Comparison of ENCODE assay signal across 22 cellular contexts in genomic region chr11:60175860-60176275, GRCh38. TPM values are rescaled to one million over a fixed set of nuclear protein-coding genes. Genes with fewer than 3 reads are reported as not detected.
DNase-seq lines count a peak whose midpoint lies in the region; ATAC-seq and FAIRE-seq lines count a peak whose summit lies in the region.
"Had no signal": no experiment of that assay in that cellular context is flagged by ENCODE, and none has a peak within 500 bp of the region (broad histone marks: within the 10 kb centered on the region; RNA-seq: fewer than 3 reads in every experiment).

No MANE protein-coding gene starts in this region.

- intact Hi-C loops in CD4-positive, alpha-beta memory T cell (cut with micrococcal nuclease) = no loop called here

- POLR2A ChIA-PET in CD4-positive, alpha-beta memory T cell (lab: Charles Lee; ENCODE audit: partially characterized antibody) = no interaction called here

- H3K36me3 Mint-ChIP-seq in CD4-positive, alpha-beta memory T cell = no peaks in the 10 kb centered on the region
- H3K36me3 Mint-ChIP-seq in activated CD8-positive, alpha-beta memory T cell treated with anti-CD3 and anti-CD28 coated beads, Interleukin-2, amount 10 ng/mL, durations not matched to agents 7 days and 5 days = no peaks in the 10 kb centered on the region
- H3K36me3 Mint-ChIP-seq: activated naive CD8-positive, alpha-beta T cell treated with anti-CD3 and anti-CD28 coated beads, Interleukin-2, amount 10 ng/mL, durations not matched to agents 7 days and 5 days had no signal

- no peaks in the 10 kb centered on the region for H3K27me3 ChIP-seq in CD4-positive, alpha-beta memory T cell (ENCODE audit: insufficient read depth, low read length)
- H3K27me3 ChIP-seq: right lobe of liver, vagina had no signal

- peak; percentile 9 for DNase-seq in GM18507 (ENCODE audit: extremely low spot score, insufficient read length, low read depth)
- DNase-seq in SW480 (ENCODE audit: low spot score) = peak; percentile 47
- no peak for DNase-seq in NCI-H1105 (lab: John Stamatoyannopoulos, UW)
- DNase-seq in CD4-positive, alpha-beta memory T cell = no peak
- DNase-seq in germinal center (ENCODE audit: low spot score) = no peak
- no peak for DNase-seq in activated CD8-positive, alpha-beta memory T cell treated with anti-CD3 and anti-CD28 coated beads, Interleukin-2, amount 10 ng/mL, durations not matched to agents 7 days and 5 days
- DNase-seq: activated naive CD8-positive, alpha-beta T cell treated with anti-CD3 and anti-CD28 coated beads, Interleukin-2, amount 10 ng/mL, durations not matched to agents 7 days and 5 days; caudate nucleus; DMS53; endodermal cell; mesenchymal stem cell; MV-4-11; NCI-H345; right lobe of liver; stimulated activated CD4-positive, alpha-beta T cell treated with anti-CD3 and anti-CD28 coated beads, Interleukin-2, amount 100 ng/mL, for 48 hours had no signal

- peaks cover 0 to 2% (median 0%) of the 10 kb centered on the region in 8 donors for H3K9me3 Mint-ChIP-seq in CD4-positive, alpha-beta memory T cell
- no peaks in the 10 kb centered on the region for H3K9me3 Mint-ChIP-seq in activated CD8-positive, alpha-beta memory T cell treated with anti-CD3 and anti-CD28 coated beads, Interleukin-2, amount 10 ng/mL, durations not matched to agents 7 days and 5 days (ENCODE audit: low read depth)
- H3K9me3 Mint-ChIP-seq: activated naive CD8-positive, alpha-beta T cell treated with anti-CD3 and anti-CD28 coated beads, Interleukin-2, amount 10 ng/mL, durations not matched to agents 7 days and 5 days; endodermal cell had no signal

- no peak overlapping the region for H3K27ac ChIP-seq in CD4-positive, alpha-beta memory T cell (ENCODE audit: low read depth, low read length)
- H3K27ac ChIP-seq: right lobe of liver, vagina had no signal

- no peaks in the 10 kb centered on the region for H3K36me3 ChIP-seq in CD4-positive, alpha-beta memory T cell (ENCODE audit: insufficient read depth, low read length)
- H3K36me3 ChIP-seq: vagina had no signal

- no peak overlapping the region for H3K4me3 Mint-ChIP-seq in CD4-positive, alpha-beta memory T cell
- no peak overlapping the region for H3K4me3 Mint-ChIP-seq in activated CD8-positive, alpha-beta memory T cell treated with anti-CD3 and anti-CD28 coated beads, Interleukin-2, amount 10 ng/mL, durations not matched to agents 7 days and 5 days
- H3K4me3 Mint-ChIP-seq: activated naive CD8-positive, alpha-beta T cell treated with anti-CD3 and anti-CD28 coated beads, Interleukin-2, amount 10 ng/mL, durations not matched to agents 7 days and 5 days; B cell; endodermal cell had no signal

- no peaks in the 10 kb centered on the region for H3K4me1 ChIP-seq in CD4-positive, alpha-beta memory T cell (ENCODE audit: insufficient read depth, low read length)
- H3K4me1 ChIP-seq: right lobe of liver, vagina had no signal

- peak overlapping the region in 1 of 7 donors; percentile 23 for H3K27ac Mint-ChIP-seq in CD4-positive, alpha-beta memory T cell
- no peak overlapping the region for H3K27ac Mint-ChIP-seq in activated CD8-positive, alpha-beta memory T cell treated with anti-CD3 and anti-CD28 coated beads, Interleukin-2, amount 10 ng/mL, durations not matched to agents 7 days and 5 days
- H3K27ac Mint-ChIP-seq: activated naive CD8-positive, alpha-beta T cell treated with anti-CD3 and anti-CD28 coated beads, Interleukin-2, amount 10 ng/mL, durations not matched to agents 7 days and 5 days; B cell; endodermal cell had no signal

- peak; percentile 49 for FAIRE-seq in GM18507 (lab: Jason Lieb, UNC)
- FAIRE-seq: frontal cortex, TTC549 had no signal

- H3K4me1 Mint-ChIP-seq in CD4-positive, alpha-beta memory T cell = peaks cover 0 to 6% (median 4%) of the 10 kb centered on the region in 4 donors
- peaks cover 3% of the 10 kb centered on the region for H3K4me1 Mint-ChIP-seq in activated CD8-positive, alpha-beta memory T cell treated with anti-CD3 and anti-CD28 coated beads, Interleukin-2, amount 10 ng/mL, durations not matched to agents 7 days and 5 days
- H3K4me1 Mint-ChIP-seq: activated naive CD8-positive, alpha-beta T cell treated with anti-CD3 and anti-CD28 coated beads, Interleukin-2, amount 10 ng/mL, durations not matched to agents 7 days and 5 days; B cell; endodermal cell had no signal

- H3K27me3 Mint-ChIP-seq in CD4-positive, alpha-beta memory T cell = peaks cover 9 to 14% of the 10 kb centered on the region in 2 donors
- peaks cover 17% of the 10 kb centered on the region for H3K27me3 Mint-ChIP-seq in activated CD8-positive, alpha-beta memory T cell treated with anti-CD3 and anti-CD28 coated beads, Interleukin-2, amount 10 ng/mL, durations not matched to agents 7 days and 5 days

- H3K4me3 ChIP-seq in CD4-positive, alpha-beta memory T cell (ENCODE audit: low read length in 2 of 2) = no peak overlapping the region
- H3K4me3 ChIP-seq: right lobe of liver, vagina had no signal

- CTCF ChIA-PET in CD4-positive, alpha-beta memory T cell (lab: Charles Lee; ENCODE audit: partially characterized antibody) = no interaction called here
- CTCF ChIA-PET in activated CD8-positive, alpha-beta memory T cell treated with anti-CD3 and anti-CD28 coated beads, Interleukin-2, amount 10 ng/mL, durations not matched to agents 7 days and 5 days (lab: Charles Lee) = no interaction called here

- no peaks in the 10 kb centered on the region for H3K9me3 ChIP-seq in CD4-positive, alpha-beta memory T cell (ENCODE audit: control insufficient read depth in 1 of 2, low read length in 2 of 2)
- H3K9me3 ChIP-seq: right lobe of liver, vagina had no signal

- ATAC-seq in GM19438 (IDR thresholded peaks at IDR 0.05; ENCODE audit: low read depth, unreplicated experiment) (peak; percentile 69), HG02884 (IDR thresholded peaks at IDR 0.05; ENCODE audit: unreplicated experiment) (peak; percentile 70)
- ATAC-seq in activated CD8-positive, alpha-beta memory T cell treated with anti-CD3 and anti-CD28 coated beads, Interleukin-2, amount 10 ng/mL, durations not matched to agents 7 days and 5 days = no peak

RNA-seq across cellular contexts. Expression of gene MS4A6A, which starts 7.0 kb away (rescaled TPM):
- total RNA-seq in CD4-positive, alpha-beta memory T cell = 1 to 10 TPM; 4.9 to 7.7 TPM
- polyA plus RNA-seq in CD4-positive, alpha-beta memory T cell = 1 to 10 TPM; 2.7 to 3.3 TPM
- total RNA-seq in activated CD8-positive, alpha-beta memory T cell treated with anti-CD3 and anti-CD28 coated beads, Interleukin-2, amount 10 ng/mL, durations not matched to agents 7 days and 5 days = not detected
- total RNA-seq: endodermal cell, SK-MEL-5 had no signal

Comparison
In these comparisons a context has a peak if more than half of its experiments do, and no peak if none do; other contexts are left out.
1. DNase-seq: peak in GM18507 (single experiment) and SW480 (single experiment); none in NCI-H1105 (single experiment), CD4-positive, alpha-beta memory T cell (0 of 5), germinal center (single experiment) and activated CD8-positive, alpha-beta memory T cell treated with anti-CD3 and anti-CD28 coated beads, Interleukin-2, amount 10 ng/mL, durations not matched to agents 7 days and 5 days (single experiment).
2. RNA of gene MS4A6A, which starts 7.0 kb away (total RNA-seq): 4.9 to 7.7 TPM in CD4-positive, alpha-beta memory T cell; not detected in activated CD8-positive, alpha-beta memory T cell treated with anti-CD3 and anti-CD28 coated beads, Interleukin-2, amount 10 ng/mL, durations not matched to agents 7 days and 5 days; every median in the first group is over 4 times any median in the second.